Comparison of ENCODE assay signal across 15 cellular contexts in the genomic region with DNA sequence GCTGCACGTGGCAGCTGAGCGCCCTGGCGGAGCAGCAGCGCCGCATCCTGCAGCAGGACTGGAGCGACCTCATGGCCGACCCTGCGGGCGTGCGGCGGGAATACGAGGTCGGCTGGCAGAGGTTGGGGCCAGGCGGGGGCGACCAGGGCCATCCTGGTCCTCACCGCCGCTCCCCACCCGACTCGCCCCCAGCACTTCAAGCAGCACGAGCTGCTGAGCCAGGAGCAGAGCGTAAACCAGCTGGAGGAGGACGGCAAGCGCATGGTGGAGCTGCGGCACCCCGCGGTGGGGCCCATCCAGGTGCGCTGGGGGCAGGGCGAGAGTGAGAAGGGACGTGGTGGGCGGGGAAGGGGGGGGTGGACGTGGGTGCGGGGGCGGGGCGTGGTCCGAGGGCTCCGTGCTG. TPM values are rescaled to one million over a fixed set of nuclear protein-coding genes. Genes with fewer than 3 reads are reported as not detected.
DNase-seq lines count a peak whose midpoint lies in the region; ATAC-seq and TF ChIP-seq lines count a peak whose summit lies in the region.
"Not testable (repeated sequence)": the region's sequence is repeated elsewhere in the genome, so short reads cannot be mapped to it uniquely, and the experiment has no call there.
"Had no signal": no experiment of that assay in that cellular context is flagged by ENCODE, and none has a peak within 500 bp of the region (broad histone marks: within the 10 kb centered on the region; RNA-seq: fewer than 3 reads in every experiment).

No MANE protein-coding gene starts in this region.

- not testable (repeated sequence) for H2AFZ ChIP-seq in OCI-LY7 (ENCODE audit: low read length)

- H3K27me3 Mint-ChIP-seq in CD8-positive, alpha-beta T cell (ENCODE audit: low read depth); activated CD8-positive, alpha-beta T cell treated with anti-CD3 and anti-CD28 coated beads for 36 hours; activated naive CD8-positive, alpha-beta T cell treated with anti-CD3 and anti-CD28 coated beads for 36 hours: not testable (repeated sequence)

- not testable (repeated sequence) for H3K4me1 ChIP-seq in CD8-positive, alpha-beta T cell (ENCODE audit: insufficient read depth, low read length); OCI-LY7 (ENCODE audit: insufficient read depth, low read length, poor library complexity, severe bottlenecking); sigmoid colon; thymus (ENCODE audit: control insufficient read depth, insufficient read depth, low read length)

- peak overlapping the region; percentile 45 for H3K4me3 Mint-ChIP-seq in CD8-positive, alpha-beta T cell
- H3K4me3 Mint-ChIP-seq in activated CD8-positive, alpha-beta T cell treated with anti-CD3 and anti-CD28 coated beads for 36 hours; activated naive CD8-positive, alpha-beta T cell treated with anti-CD3 and anti-CD28 coated beads for 36 hours: not testable (repeated sequence)

- H3K9me2 ChIP-seq in OCI-LY7 (ENCODE audit: insufficient read depth, low read length): not testable (repeated sequence)

- H3K9me3 ChIP-seq in CD8-positive, alpha-beta T cell (ENCODE audit: low read length); OCI-LY7 (ENCODE audit: low read length); sigmoid colon; thymus (ENCODE audit: control insufficient read depth): not testable (repeated sequence)

- H3K9me3 Mint-ChIP-seq in CD8-positive, alpha-beta T cell; activated CD8-positive, alpha-beta T cell treated with anti-CD3 and anti-CD28 coated beads for 36 hours; activated naive CD8-positive, alpha-beta T cell treated with anti-CD3 and anti-CD28 coated beads for 36 hours: not testable (repeated sequence)

- ATAC-seq in CD8-positive, alpha-beta T cell: peak; percentile 73
- ATAC-seq in activated CD8-positive, alpha-beta T cell treated with anti-CD3 and anti-CD28 coated beads for 36 hours: peak; percentile 71

- H3K4me3 ChIP-seq in CD8-positive, alpha-beta T cell (ENCODE audit: low read depth, low read length); OCI-LY7 (ENCODE audit: low read depth, low read length, poor library complexity, severe bottlenecking); sigmoid colon: not testable (repeated sequence)
- H3K4me3 ChIP-seq in thymus (ENCODE audit: low read length): peak overlapping the region; percentile 25

- TF ChIP-seq CTCF in CD8-positive, alpha-beta T cell (IDR thresholded peaks at IDR 0.05); OCI-LY7 (conservative IDR thresholded peaks at IDR 0.05; ENCODE audit: low read length); activated CD8-positive, alpha-beta T cell treated with anti-CD3 and anti-CD28 coated beads for 36 hours (IDR thresholded peaks at IDR 0.05); sigmoid colon (IDR thresholded peaks at IDR 0.05): not testable (repeated sequence)

- WGBS in sigmoid colon, 2 donors: 20 to 37% methylated on average over 36 of the region's 36 CpGs
- 13% methylated on average over 36 of the region's 36 CpGs for WGBS in thymus

- TF ChIP-seq EP300 in sigmoid colon (IDR thresholded peaks at IDR 0.05): not testable (repeated sequence)

- BruUV-seq in OCI-LY7 (replicated peaks; lab: Mats Ljungman, UMichigan): not testable (repeated sequence)

- H3K4me1 Mint-ChIP-seq in CD8-positive, alpha-beta T cell (ENCODE audit: low read depth); activated CD8-positive, alpha-beta T cell treated with anti-CD3 and anti-CD28 coated beads for 36 hours (ENCODE audit: low read depth); activated naive CD8-positive, alpha-beta T cell treated with anti-CD3 and anti-CD28 coated beads for 36 hours: not testable (repeated sequence)

- DNase-seq in CD8-positive, alpha-beta T cell: peak in 3 of 7 experiments; percentile 20 to 37 (median 32)
- peak; percentile 2 for DNase-seq in NCI-H1092 (lab: John Stamatoyannopoulos, UW)
- DNase-seq in OCI-LY7 (ENCODE audit: low spot score): peak; percentile 8
- peak; percentile 33 for DNase-seq in activated CD8-positive, alpha-beta T cell treated with anti-CD3 and anti-CD28 coated beads for 36 hours
- DNase-seq in activated naive CD8-positive, alpha-beta T cell treated with anti-CD3 and anti-CD28 coated beads for 36 hours: peak; percentile 35
- DNase-seq in left kidney (ENCODE audit: low read depth, low spot score): peak; percentile 65
- peak; percentile 38 for DNase-seq in sigmoid colon

- H3K36me3 ChIP-seq in CD8-positive, alpha-beta T cell (ENCODE audit: insufficient read depth, low read length); OCI-LY7 (ENCODE audit: insufficient read depth, low read length); sigmoid colon; thymus (ENCODE audit: control insufficient read depth, insufficient read depth): not testable (repeated sequence)

- not testable (repeated sequence) for TF ChIP-seq POLR2A in sigmoid colon (IDR thresholded peaks at IDR 0.05)

- intact Hi-C loops in CD8-positive, alpha-beta T cell (cut with DNase I, micrococcal nuclease); OCI-LY7 (cut with micrococcal nuclease; ENCODE audit: unreplicated experiment); activated CD8-positive, alpha-beta T cell treated with anti-CD3 and anti-CD28 coated beads for 36 hours (cut with micrococcal nuclease); sigmoid colon (cut with DNase I): not testable (repeated sequence)

- CTCF ChIA-PET in CD8-positive, alpha-beta T cell (lab: Charles Lee); OCI-LY7 (lab: Charles Lee; ENCODE audit: unreplicated experiment); activated CD8-positive, alpha-beta T cell treated with anti-CD3 and anti-CD28 coated beads for 36 hours (lab: Charles Lee): not testable (repeated sequence)

- not testable (repeated sequence) for H3K27ac ChIP-seq in CD8-positive, alpha-beta T cell (ENCODE audit: low read depth, low read length); OCI-LY7 (ENCODE audit: low read depth, low read length, poor library complexity, severe bottlenecking); sigmoid colon; thymus (ENCODE audit: low read depth)

- H4K20me1 ChIP-seq in OCI-LY7 (ENCODE audit: insufficient read depth, low read length): not testable (repeated sequence)

- H3K79me2 ChIP-seq in OCI-LY7 (ENCODE audit: insufficient read depth, low read depth, low read length): not testable (repeated sequence)

- not testable (repeated sequence) for H3K27ac Mint-ChIP-seq in CD8-positive, alpha-beta T cell; activated CD8-positive, alpha-beta T cell treated with anti-CD3 and anti-CD28 coated beads for 36 hours; activated naive CD8-positive, alpha-beta T cell treated with anti-CD3 and anti-CD28 coated beads for 36 hours

- POLR2A ChIA-PET in CD8-positive, alpha-beta T cell (lab: Charles Lee): not testable (repeated sequence)
- POLR2A ChIA-PET in OCI-LY7 (lab: Charles Lee): interaction anchor here (0.6 kb wide), 1 partner anchor 22 kb away, joined by 4 read pairs; no protein-coding TSS in a partner anchor
- POLR2A ChIA-PET in activated CD8-positive, alpha-beta T cell treated with anti-CD3 and anti-CD28 coated beads for 36 hours (lab: Charles Lee): interaction anchor here (1.6 kb wide), 1 partner anchor 20 kb away, joined by 4 read pairs; the partner anchor contains the start of gene SHMT1

- H3K27me3 ChIP-seq in CD8-positive, alpha-beta T cell (ENCODE audit: insufficient read depth, low read length); thymus (ENCODE audit: control insufficient read depth, insufficient read depth): not testable (repeated sequence)
- H3K27me3 ChIP-seq in sigmoid colon: peaks cover 8 to 47% (median 25%) of the 10 kb centered on the region in 3 donors

- H3K36me3 Mint-ChIP-seq in CD8-positive, alpha-beta T cell; activated CD8-positive, alpha-beta T cell treated with anti-CD3 and anti-CD28 coated beads for 36 hours (ENCODE audit: low read depth); activated naive CD8-positive, alpha-beta T cell treated with anti-CD3 and anti-CD28 coated beads for 36 hours: not testable (repeated sequence)

- H3K4me2 ChIP-seq in OCI-LY7 (ENCODE audit: low read length): 0 out of 2 replicates have a peak overlapping the region, but pooled peaks have one; percentile 5

RNA-seq across cellular contexts. Expression of gene EVPLL, which starts 5.5 kb away (rescaled TPM):
- total RNA-seq in CD8-positive, alpha-beta T cell: not detected
- total RNA-seq in OCI-LY7 (2014; rRNA removed; shearing (Covaris generic)): not detected in 2 replicates
- total RNA-seq in OCI-LY7 (2022) (1.2 TPM in 1 of 2 replicates, not detected in the other), sigmoid colon (not detected)
- not detected for total RNA-seq in activated CD8-positive, alpha-beta T cell treated with anti-CD3 and anti-CD28 coated beads for 36 hours
- under 1 TPM; 0.14 to 0.39 TPM for total RNA-seq in activated naive CD8-positive, alpha-beta T cell treated with anti-CD3 and anti-CD28 coated beads for 36 hours
- polyA plus RNA-seq in sigmoid colon (under 1 TPM in 2 of 3 donors, not detected in 1; 0.28 to 0.60 TPM), thymus (0.25 TPM)
- total RNA-seq: A673, aorta, G401, heart left ventricle, mesothelial cell of epicardium, pancreas had no signal
- polyA plus RNA-seq: aorta, BJ, heart left ventricle had no signal

RNA-seq across cellular contexts. Expression of gene SHMT1, which starts 19.7 kb away (rescaled TPM):
- total RNA-seq in CD8-positive, alpha-beta T cell: 1 to 10 TPM; 5.7 to 6.1 TPM
- total RNA-seq in OCI-LY7 (2014; rRNA removed; shearing (Covaris generic)): 62.7 and 66.5 TPM in 2 replicates
- total RNA-seq in OCI-LY7 (2022) (92.1 and 101 TPM in 2 replicates), sigmoid colon (10 to 100 TPM; 21.9 to 34.2 (median 26.9) TPM)
- total RNA-seq in activated CD8-positive, alpha-beta T cell treated with anti-CD3 and anti-CD28 coated beads for 36 hours: 10 to 100 TPM; 45.1 to 49.6 TPM
- total RNA-seq in activated naive CD8-positive, alpha-beta T cell treated with anti-CD3 and anti-CD28 coated beads for 36 hours: 10 to 100 TPM; 50.2 to 52.2 TPM
- polyA plus RNA-seq in sigmoid colon (10 to 100 TPM; 16.2 to 34.8 (median 24.7) TPM), thymus (16.1 TPM)
